ENCODE assay signal across 8 cellular contexts in genomic region chr11:1335811-1336761, GRCh38. TPM values are rescaled to one million over a fixed set of nuclear protein-coding genes. Genes with fewer than 3 reads are reported as not detected.
A peak's percentile ranks its signal among the peaks of the same experiment; 100 is the strongest.
DNase-seq lines count a peak whose midpoint lies in the region; ATAC-seq, FAIRE-seq and TF ChIP-seq lines count a peak whose summit lies in the region.

No MANE protein-coding gene starts in this region.

- H3K23me2 ChIP-seq in H1 (ENCODE audit: low read depth, low read length), result peaks cover 13% of the 10 kb centered on the region

- H3K4ac ChIP-seq in H1 (replicated peaks; ENCODE audit: insufficient read length, low read depth, low read length), result no peak overlapping the region

- peak overlapping the region; percentile 85; the same call in 1 of the 2 replicates for H4K8ac ChIP-seq in H1 (ENCODE audit: extremely low read depth, insufficient read depth, low read length)

- H3K27me3 Mint-ChIP-seq in activated CD4-positive, alpha-beta memory T cell treated with anti-CD3 and anti-CD28 coated beads for 36 hours, result peaks cover 2% of the 10 kb centered on the region
- peaks cover 3% of the 10 kb centered on the region for H3K27me3 Mint-ChIP-seq in memory B cell

- intact Hi-C loops in activated CD4-positive, alpha-beta memory T cell treated with anti-CD3 and anti-CD28 coated beads for 36 hours (cut with micrococcal nuclease), result loop anchor here (2.0 kb wide), 2 partner anchors 53 to 73 kb away; partner anchors contain the start of gene BRSK2

- H3K36me3 Mint-ChIP-seq in activated CD4-positive, alpha-beta memory T cell treated with anti-CD3 and anti-CD28 coated beads for 36 hours, result no peaks in the 10 kb centered on the region
- H3K36me3 Mint-ChIP-seq in memory B cell, result peaks cover 6% of the 10 kb centered on the region

- H2BK120ac ChIP-seq in H1 (replicated peaks; ENCODE audit: low read depth, low read length), result no peak overlapping the region

- no peak overlapping the region for H4K91ac ChIP-seq in H1 (replicated peaks; ENCODE audit: insufficient read length, low read length)

- 17% methylated on average over 33 of the region's 66 CpGs; no CpG with 5 or more reads in 1 of the 2 experiments for WGBS in H1 (ENCODE audit: extremely low coverage in 1 of 2, insufficient coverage in 1 of 2, insufficient read length in 1 of 2, insufficient replicate concordance in 2 of 2, low coverage in 1 of 2, low lambda C conversion rate in 2 of 2, missing lambda C conversion rate in 1 of 2), 2 experiments

- H3K9ac ChIP-seq in H1 (replicated peaks in 1 of 4; ENCODE audit: extremely low read depth in 1 of 4, low read depth in 3 of 4, low read length in 3 of 4), result peak overlapping the region in 3 of 4 experiments; percentile 20 to 76 (median 47); a peak in 5 of 7 replicates

- peak overlapping the region; percentile 32 for H3K56ac ChIP-seq in H1 (replicated peaks; ENCODE audit: insufficient read length, low read depth, low read length)

- H2BK20ac ChIP-seq in H1 (ENCODE audit: low read length), result no peak overlapping the region

- peaks cover 8% of the 10 kb centered on the region for H3K9me3 Mint-ChIP-seq in activated CD4-positive, alpha-beta memory T cell treated with anti-CD3 and anti-CD28 coated beads for 36 hours
- H3K9me3 Mint-ChIP-seq in memory B cell, result peaks cover 8% of the 10 kb centered on the region

- H3K23ac ChIP-seq in H1 (ENCODE audit: insufficient read length), result no peak overlapping the region

- H3K14ac ChIP-seq in H1 (ENCODE audit: insufficient read length), result no peak overlapping the region

- peaks cover 8 to 40% (median 32%) of the 10 kb centered on the region in 4 experiments for H3K27me3 ChIP-seq in H1 (replicated peaks in 1 of 4; ENCODE audit: control insufficient read depth in 3 of 4, extremely low read depth in 1 of 4, insufficient read depth in 3 of 4, low read length in 3 of 4)

- ATAC-seq in memory B cell (ENCODE audit: low read depth) (peak; percentile 54), GM18520 (IDR thresholded peaks at IDR 0.05; ENCODE audit: unreplicated experiment) (no peak)

- no peak for FAIRE-seq in H1 (lab: Jason Lieb, UNC)

- H3K27ac ChIP-seq in H1 (ENCODE audit: low read depth, low read length), result no peak overlapping the region

- POLR2A ChIA-PET in activated CD4-positive, alpha-beta memory T cell treated with anti-CD3 and anti-CD28 coated beads for 36 hours (lab: Charles Lee), result interaction anchor here (1.5 kb wide), 1 partner anchor 73 kb away, joined by 4 read pairs; no protein-coding TSS in a partner anchor
- POLR2A ChIA-PET in H1 (lab: Charles Lee; ENCODE audit: partially characterized antibody), result interaction anchor here (1.2 to 1.3 kb wide), 2 partner anchors 15 to 26 kb away, joined by 3 to 4 read pairs; no protein-coding TSS in a partner anchor

- DNase-seq in GM04503 (ENCODE audit: low read depth), result peak; percentile 71
- peak; percentile 14 for DNase-seq in NCI-H1092 (lab: John Stamatoyannopoulos, UW)
- DNase-seq in activated CD4-positive, alpha-beta memory T cell treated with anti-CD3 and anti-CD28 coated beads for 36 hours, result peak; percentile 69
- peak in 1 of 2 experiments; percentile 65 for DNase-seq in H1 (ENCODE audit: low read depth in 1 of 2, low spot score in 2 of 2)
- peak; percentile 38 to 45 for DNase-seq in memory B cell (ENCODE audit: low spot score in 2 of 2)
- peak; percentile 14 to 30 for DNase-seq in stimulated activated CD8-positive, alpha-beta memory T cell treated with anti-CD3 and anti-CD28 coated beads, Interleukin-2, amount 100 ng/mL, for 1 hour (ENCODE audit: low read depth in 2 of 2)
- DNase-seq in cerebellar cortex (ENCODE audit: low spot score), result no peak

- H3K4me3 ChIP-seq in H1 (ENCODE audit: extremely low read depth in 1 of 4, insufficient read depth in 2 of 4, low read depth in 3 of 4, low read length in 4 of 4), result peak overlapping the region; percentile 31 to 66 (median 54)

- no peak overlapping the region for H2BK15ac ChIP-seq in H1 (ENCODE audit: low read length)

- H3K9me3 ChIP-seq in H1 (ENCODE audit: insufficient read depth in 2 of 2, low read depth in 1 of 2, low read length in 1 of 2), result peaks cover 9 to 17% of the 10 kb centered on the region in 2 experiments

- no peaks in the 10 kb centered on the region for H3K79me2 ChIP-seq in H1 (ENCODE audit: control insufficient read depth in 1 of 2, insufficient read depth in 2 of 2, low read length in 2 of 2)

- CTCF ChIA-PET in activated CD4-positive, alpha-beta memory T cell treated with anti-CD3 and anti-CD28 coated beads for 36 hours (lab: Charles Lee), result interaction anchor here (1.2 kb wide), 1 partner anchor 25 kb away, joined by 3 read pairs; no protein-coding TSS in a partner anchor
- CTCF ChIA-PET in H1 (lab: Charles Lee; ENCODE audit: partially characterized antibody), result no interaction called here

- H3K4me3 Mint-ChIP-seq in activated CD4-positive, alpha-beta memory T cell treated with anti-CD3 and anti-CD28 coated beads for 36 hours, result peak overlapping the region; percentile 71
- H3K4me3 Mint-ChIP-seq in memory B cell, result peak overlapping the region; percentile 78

- peaks cover 9% of the 10 kb centered on the region for H3K4me1 Mint-ChIP-seq in activated CD4-positive, alpha-beta memory T cell treated with anti-CD3 and anti-CD28 coated beads for 36 hours (ENCODE audit: low read depth)
- peaks cover 4% of the 10 kb centered on the region for H3K4me1 Mint-ChIP-seq in memory B cell

- H2AK5ac ChIP-seq in H1 (ENCODE audit: low read depth, low read length), result peak overlapping the region; percentile 86; the same call in 1 of the 2 replicates

- H3K36me3 ChIP-seq in H1 (ENCODE audit: control insufficient read depth in 2 of 4, insufficient read depth in 4 of 4, low read length in 3 of 4), result peaks cover 0 to 3% (median 0%) of the 10 kb centered on the region in 4 experiments; a peak in 1 of 8 replicates

- H2BK5ac ChIP-seq in H1 (ENCODE audit: low read depth, low read length), result no peak overlapping the region

- peak overlapping the region; percentile 93 to 97 for H3K4me2 ChIP-seq in H1 (ENCODE audit: insufficient read depth in 1 of 2, low read depth in 2 of 2, low read length in 2 of 2)

- TF ChIP-seq CTCF in H1 (IDR thresholded peaks at IDR 0.05; ENCODE audit: control extremely low read depth in 1 of 3, insufficient read depth in 1 of 3, low read depth in 1 of 3, low read length in 3 of 3), result no peak

- TF ChIP-seq POLR2A in H1 (IDR thresholded peaks at IDR 0.05; ENCODE audit: control extremely low read depth in 1 of 2, low read depth in 2 of 2, low read length in 2 of 2), result peak in 1 of 2 experiments; percentile 67; a peak in 2 of 3 replicates

- peak overlapping the region; percentile 48 for H3K18ac ChIP-seq in H1 (ENCODE audit: extremely low read depth, low read length)

- TF ChIP-seq EP300 in H1 (IDR thresholded peaks at IDR 0.05; ENCODE audit: borderline replicate concordance in 1 of 2, low read depth in 2 of 2, low read length in 2 of 2), result no peak

- peak overlapping the region; percentile 66 for H3K27ac Mint-ChIP-seq in activated CD4-positive, alpha-beta memory T cell treated with anti-CD3 and anti-CD28 coated beads for 36 hours
- no peak overlapping the region for H3K27ac Mint-ChIP-seq in memory B cell

- H4K20me1 ChIP-seq in H1 (replicated peaks in 1 of 2; ENCODE audit: control insufficient read depth in 1 of 2, insufficient read depth in 2 of 2, low read length in 2 of 2), result peaks cover 0 to 1% of the 10 kb centered on the region in 2 experiments

- H2AFZ ChIP-seq in H1 (ENCODE audit: low read length), result peak overlapping the region; percentile 80; the same call in 1 of the 2 replicates

- no peak for TF ChIP-seq RAD21 in H1 (IDR thresholded peaks at IDR 0.05 in 1 of 2, conservative IDR thresholded peaks at IDR 0.05 in 1 of 2; ENCODE audit: low read depth in 2 of 2, low read length in 2 of 2)

- H3K79me1 ChIP-seq in H1 (ENCODE audit: low read depth, low read length), result no peaks in the 10 kb centered on the region

- no peak overlapping the region for H4K5ac ChIP-seq in H1 (ENCODE audit: insufficient read length, low read depth, low read length)

- H2BK12ac ChIP-seq in H1 (ENCODE audit: low read depth, low read length), result 0 out of 2 replicates have a peak overlapping the region, but pooled peaks have one; percentile 68

- peaks cover 2 to 8% (median 5%) of the 10 kb centered on the region in 4 experiments; a peak in 5 of 7 replicates for H3K4me1 ChIP-seq in H1 (replicated peaks in 1 of 4; ENCODE audit: control insufficient read depth in 3 of 4, insufficient read depth in 4 of 4, low read length in 3 of 4)

TF ChIP-seq in H1, 55 proteins besides CTCF, POLR2A, EP300 and RAD21 (continues in another document):
- TF ChIP-seq PHF8 (conservative IDR thresholded peaks at IDR 0.05; ENCODE audit: low read depth, low read length) (peak; percentile 33; the same call in 1 of the 2 replicates), E2F6 (IDR thresholded peaks at IDR 0.05) (peak; percentile 72)

RNA-seq across cellular contexts. Expression of gene TOLLIP, which starts 26.7 kb away (rescaled TPM):
- 10 to 100 TPM; 30.0 to 32.1 TPM for total RNA-seq in activated CD4-positive, alpha-beta memory T cell treated with anti-CD3 and anti-CD28 coated beads for 36 hours
- total RNA-seq in H1 (2021; fragmentation: NEBNext Ultra II Directional; extraction: Animal tissue kit (Norgen Biotek cat#: 25700)), result 23.7 and 28.1 TPM in 2 replicates
- polyA plus RNA-seq in H1 (2011; rRNA removed), result 34.7 and 43.8 TPM in 2 replicates
- polyA plus RNA-seq in H1 (2011; cell fraction: cytosol; rRNA removed), result 27.0 TPM
- polyA plus RNA-seq in H1 (2011; cell fraction: nucleus; rRNA removed), result 37.5 TPM
- polyA plus RNA-seq in H1 (2012, experiment 1 of 2), result 17.1 to 27.7 TPM (median 23.6 TPM) in 4 replicates
- polyA plus RNA-seq in H1 (2012, experiment 2 of 2), result 15.2 TPM
- 9.5 TPM for polyA plus RNA-seq in H1 (2013, experiment 1 of 2)
- polyA plus RNA-seq in H1 (2013, experiment 2 of 2), result 8.9 TPM
- polyA minus RNA-seq in H1 (2011; rRNA and poly(A)+ RNA removed), result 15.8 and 29.8 TPM in 2 replicates
- polyA minus RNA-seq in H1 (2011; cell fraction: cytosol; rRNA and poly(A)+ RNA removed), result 16.5 TPM
- 31.6 TPM for polyA minus RNA-seq in H1 (2011; cell fraction: nucleus; rRNA and poly(A)+ RNA removed)

RNA-seq across cellular contexts. Expression of gene BRSK2, which starts 53.6 kb away (rescaled TPM):
- under 1 TPM; 0.46 to 0.64 TPM for total RNA-seq in activated CD4-positive, alpha-beta memory T cell treated with anti-CD3 and anti-CD28 coated beads for 36 hours
- 26.2 and 27.1 TPM in 2 replicates for total RNA-seq in H1 (2021; fragmentation: NEBNext Ultra II Directional; extraction: Animal tissue kit (Norgen Biotek cat#: 25700))
- 17.3 and 23.9 TPM in 2 replicates for polyA plus RNA-seq in H1 (2011; rRNA removed)
- 18.7 TPM for polyA plus RNA-seq in H1 (2011; cell fraction: cytosol; rRNA removed)
- 79.9 TPM for polyA plus RNA-seq in H1 (2011; cell fraction: nucleus; rRNA removed)
- 19.0 to 31.0 TPM (median 27.3 TPM) in 4 replicates for polyA plus RNA-seq in H1 (2012, experiment 1 of 2)
- polyA plus RNA-seq in H1 (2012, experiment 2 of 2), result 18.0 TPM
- 27.0 TPM for polyA plus RNA-seq in H1 (2013, experiment 1 of 2)
- polyA plus RNA-seq in H1 (2013, experiment 2 of 2), result 24.6 TPM
- polyA minus RNA-seq in H1 (2011; rRNA and poly(A)+ RNA removed), result 6.4 and 6.5 TPM in 2 replicates
- 10.0 TPM for polyA minus RNA-seq in H1 (2011; cell fraction: cytosol; rRNA and poly(A)+ RNA removed)
- 18.1 TPM for polyA minus RNA-seq in H1 (2011; cell fraction: nucleus; rRNA and poly(A)+ RNA removed)

Comparison
In these comparisons a context has a peak if more than half of its experiments do, and no peak if none do; other contexts are left out.
1. RNA of gene BRSK2, which starts 53.6 kb away (total RNA-seq): 26.2 to 27.1 TPM in H1; 0.46 to 0.64 TPM in activated CD4-positive, alpha-beta memory T cell treated with anti-CD3 and anti-CD28 coated beads for 36 hours; every median in the first group is over 10 times any median in the second.